In the genomic region with DNA sequence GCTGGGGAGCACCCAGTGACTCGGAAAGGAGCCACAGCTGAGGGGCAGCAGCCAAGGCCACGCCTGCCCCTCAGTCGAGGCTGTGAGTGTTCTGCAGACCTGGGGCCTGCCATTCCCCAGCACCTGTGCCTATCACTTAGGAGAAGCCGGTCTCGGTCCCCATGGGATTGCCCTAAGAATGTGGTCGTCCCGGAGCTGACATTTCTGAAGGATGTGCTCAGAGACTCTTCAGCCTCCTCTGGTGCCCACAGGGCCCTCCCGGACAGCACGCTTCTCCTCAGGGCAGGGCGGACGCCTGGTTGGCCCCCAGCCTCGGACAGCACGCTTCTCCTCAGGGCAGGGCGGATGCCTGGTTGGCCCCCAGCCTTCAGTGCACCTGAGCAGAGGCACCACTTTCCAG, we compare ENCODE assay signal across 18 cellular contexts.
"Had no signal": no experiment of that assay in that cellular context is flagged by ENCODE, and none has a peak within 500 bp of the region (broad histone marks: within the 10 kb centered on the region; RNA-seq: fewer than 3 reads in every experiment).

No MANE protein-coding gene starts in this region.

- H3K4me3 ChIP-seq: adrenal gland, esophagus squamous epithelium, gastrocnemius medialis, lung, ovary, psoas muscle, right atrium auricular region, tibial nerve, uterus had no signal

- H3K27me3 ChIP-seq: ovary, right atrium auricular region, tibial nerve, uterus had no signal

- H3K9me3 ChIP-seq: adrenal gland, esophagus squamous epithelium, gastrocnemius medialis, neutrophil, ovary, psoas muscle, right atrium auricular region, tibial nerve, uterus had no signal

- H3K4me1 ChIP-seq: adrenal gland, gastrocnemius medialis, psoas muscle, tibial nerve, uterus had no signal

- DNase-seq: activated CD8-positive, alpha-beta memory T cell treated with anti-CD3 and anti-CD28 coated beads for 24 hours; activated CD8-positive, alpha-beta memory T cell treated with anti-CD3 and anti-CD28 coated beads, Interleukin-2, amount 50 U/mL, for 4 hours; activated gamma-delta T cell treated with Interleukin-2 at 50 U/mL for 16 hours; adrenal gland; esophagus squamous epithelium; islet precursor cell; psoas muscle; stimulated activated CD4-positive, alpha-beta T cell treated with anti-CD3 and anti-CD28 coated beads, Interleukin-1b, Interleukin-23, amount 100 ng/mL, for 48 hours; substantia nigra; T-helper 9 cell; uterus had no signal

- H3K36me3 ChIP-seq: adrenal gland, esophagus squamous epithelium, gastrocnemius medialis, neutrophil, ovary, right atrium auricular region, tibial nerve, uterus had no signal

- ATAC-seq: gastrocnemius medialis, psoas muscle, WTC11 had no signal

- H3K27ac ChIP-seq: adrenal gland, esophagus squamous epithelium, gastrocnemius medialis, neutrophil, ovary, psoas muscle, right atrium auricular region, tibial nerve, uterus had no signal
